25 cellular contexts compared by ENCODE assay signal in genomic region chr4:6748286-6748685, GRCh38. TPM values are rescaled to one million over a fixed set of nuclear protein-coding genes. Genes with fewer than 3 reads are reported as not detected.
DNase-seq lines count a peak whose midpoint lies in the region; ATAC-seq, FAIRE-seq and TF ChIP-seq lines count a peak whose summit lies in the region.
"Had no signal": no experiment of that assay in that cellular context is flagged by ENCODE, and none has a peak within 500 bp of the region (broad histone marks: within the 10 kb centered on the region; RNA-seq: fewer than 3 reads in every experiment).

No MANE protein-coding gene starts in this region.

- H4K20me1 ChIP-seq in K562 (replicated peaks; ENCODE audit: control insufficient read depth, insufficient read depth, low read length): no peaks in the 10 kb centered on the region

- no peaks in the 10 kb centered on the region for H3K79me2 ChIP-seq in K562 (ENCODE audit: control insufficient read depth, insufficient read depth, low read length)

- H3K4me2 ChIP-seq in K562 (ENCODE audit: insufficient read depth, low read length): no peak overlapping the region
- H3K4me2 ChIP-seq: SK-N-SH had no signal

- TF ChIP-seq RAD21 in K562 (CRISPR knock-in tag; conservative IDR thresholded peaks at IDR 0.05 in 1 of 2, IDR thresholded peaks at IDR 0.05 in 1 of 2): no peak

- intact Hi-C loops in K562 (cut with micrococcal nuclease) (no loop called here), lower lobe of right lung (cut with DNase I) (no loop called here), stomach (cut with DNase I; ENCODE audit: low total_unique reads) (no loop called here)

- H3K27ac ChIP-seq in C4-2B (peak overlapping the region; percentile 94), K562 (ENCODE audit: extremely low read depth, low read depth, low read length) (no peak overlapping the region), lower lobe of right lung (peak overlapping the region; percentile 61), stomach (peak overlapping the region; percentile 71 to 86 (median 79))
- H3K27ac ChIP-seq: GM23248 had no signal

- no TSS peak for BruUV-seq in K562 (replicated peaks; lab: Mats Ljungman, UMichigan)

- H3K36me3 ChIP-seq in K562 (ENCODE audit: control insufficient read depth, insufficient read depth, low read length) (no peaks in the 10 kb centered on the region), lower lobe of right lung (no peaks in the 10 kb centered on the region), stomach (no peaks in the 10 kb centered on the region)

- H3K27me3 ChIP-seq in K562 (ENCODE audit: control insufficient read depth in 2 of 2, insufficient read depth in 2 of 2, low read length in 2 of 2) (no peaks in the 10 kb centered on the region), lower lobe of right lung (ENCODE audit: low read depth) (no peaks in the 10 kb centered on the region), stomach (no peaks in the 10 kb centered on the region)

- TF ChIP-seq POLR2A in K562 (conservative IDR thresholded peaks at IDR 0.05) (no peak), stomach (IDR thresholded peaks at IDR 0.05) (no peak)

- no peaks in the 10 kb centered on the region for H3K9me3 ChIP-seq in K562 (replicated peaks; ENCODE audit: control insufficient read depth, insufficient read depth, low read depth, low read length)
- H3K9me3 ChIP-seq in lower lobe of right lung: no peaks in the 10 kb centered on the region
- no peaks in the 10 kb centered on the region for H3K9me3 ChIP-seq in stomach
- H3K9me3 ChIP-seq: SK-N-SH had no signal

- H3K4me1 ChIP-seq in K562 (replicated peaks in 1 of 2; ENCODE audit: control insufficient read depth in 2 of 2, insufficient read depth in 2 of 2, low read length in 2 of 2): peaks cover 37 to 56% of the 10 kb centered on the region in 2 experiments
- peaks cover 44% of the 10 kb centered on the region for H3K4me1 ChIP-seq in lower lobe of right lung
- H3K4me1 ChIP-seq in stomach: peaks cover 31 to 71% (median 59%) of the 10 kb centered on the region in 4 donors

- WGBS in K562 (ENCODE audit: insufficient coverage, low coverage, missing lambda C conversion rate): 72% methylated on average over 9 of the region's 9 CpGs
- WGBS in stomach, 5 donors: 83 to 86% (median 84%) methylated on average over 9 of the region's 9 CpGs

- peak overlapping the region; percentile 40; the same call in 1 of the 2 replicates for H2AFZ ChIP-seq in K562 (ENCODE audit: low read depth, low read length)

- no peak for TF ChIP-seq CTCF in C4-2B (conservative IDR thresholded peaks at IDR 0.05)
- no peak for TF ChIP-seq CTCF in K562 (IDR thresholded peaks at IDR 0.05 in 2 of 3, conservative IDR thresholded peaks at IDR 0.05 in 1 of 3; ENCODE audit: insufficient read depth in 2 of 3, low read depth in 1 of 3, low read length in 3 of 3)
- no peak for TF ChIP-seq CTCF in lower lobe of right lung (IDR thresholded peaks at IDR 0.05)
- TF ChIP-seq CTCF in stomach (IDR thresholded peaks at IDR 0.05): no peak

- H3K9me1 ChIP-seq in K562 (ENCODE audit: control insufficient read depth, insufficient read depth, low read length): no peaks in the 10 kb centered on the region

- TF ChIP-seq EP300 in K562 (IDR thresholded peaks at IDR 0.05; ENCODE audit: low read length) (no peak), stomach (IDR thresholded peaks at IDR 0.05) (no peak)

- H3K4me3 ChIP-seq in K562 (no peak overlapping the region), lower lobe of right lung (no peak overlapping the region), stomach (no peak overlapping the region)
- H3K4me3 ChIP-seq: GM23248 had no signal

- in situ Hi-C loops in K562 (cut with MboI): no loop called here

- POLR2A ChIA-PET in K562 (lab: Yijun Ruan, JAX): interaction anchor here (1.0 to 1.3 kb wide), 2 partner anchors 11 to 13 kb away, joined by 4 to 5 read pairs; no protein-coding TSS in a partner anchor

- H3K9ac ChIP-seq in K562 (ENCODE audit: insufficient read depth in 1 of 2, low read depth in 2 of 2, low read length in 2 of 2): no peak overlapping the region
- H3K9ac ChIP-seq: SK-N-SH had no signal

- DNase-seq in K562 (ENCODE audit: extremely low read depth in 1 of 4, low spot score in 3 of 4) (no peak), lower lobe of right lung (peak; percentile 40), stomach (no peak), RKO (ENCODE audit: low spot score) (no peak), amygdala (lab: John Stamatoyannopoulos, UW) (no peak), T1000 (lab: John Stamatoyannopoulos, UW) (no peak)
- DNase-seq: ACHN; activated CD4-positive, alpha-beta T cell treated with anti-CD3 and anti-CD28 coated beads for 1 hour; effector CD4-positive, alpha-beta T cell; MV-4-11; naive thymus-derived CD4-positive, alpha-beta T cell; NCI-H1436 treated with DMSO at 0.1 percent for 48 hours; NCI-H2081 treated with DMSO at 0.1 percent for 48 hours; NCI-H345; NCI-H82; occipital lobe; SK-N-SH; stimulated activated CD4-positive, alpha-beta T cell treated with anti-CD3 and anti-CD28 coated beads, Interleukin-4, amount 100 ng/mL, for 4 hours had no signal

- FAIRE-seq in K562 (lab: Jason Lieb, UNC): no peak
- FAIRE-seq: bronchial epithelial cell had no signal

- CTCF ChIA-PET in K562 (lab: Yijun Ruan, JAX; ENCODE audit: low intra/inter-chr PET ratio): no interaction called here

- ATAC-seq in K562 (no peak), lower lobe of right lung (no peak)
- ATAC-seq: activated naive CD4-positive, alpha-beta T cell treated with anti-CD3 and anti-CD28 coated beads, Interleukin-2, amount 50 U/mL, for 72 hours; naive thymus-derived CD4-positive, alpha-beta T cell had no signal

RNA-seq across cellular contexts. Expression of gene BLOC1S4, which starts 32.3 kb away (rescaled TPM):
- total RNA-seq in K562 (2011; cell fraction: chromatin; rRNA removed; ENCODE audit: low replicate concordance): 9.9 and 18.6 TPM in 2 replicates
- 25.1 and 30.5 TPM in 2 replicates for total RNA-seq in K562 (2011; cell fraction: nucleolus; rRNA removed)
- 18.3 and 23.1 TPM in 2 replicates for total RNA-seq in K562 (2011; cell fraction: nucleoplasm; rRNA removed)
- total RNA-seq in K562 (2014; rRNA removed) (31.6 and 38.3 TPM in 2 replicates), K562 (2014; rRNA removed; fragmentation: Illumina TruSeq; extraction: Trizol) (10.0 and 11.2 TPM in 2 replicates), K562 (2015; rRNA removed; fragmentation: Illumina TruSeq; extraction: Trizol) (10.5 and 10.8 TPM in 2 replicates), K562 (2021) (29.4 and 31.1 TPM in 2 replicates), lower lobe of right lung (9.0 TPM), stomach (10 to 100 TPM in 4 of 5 donors, 1 to 10 TPM in 1; 9.5 to 64.3 (median 31.5) TPM)
- polyA plus RNA-seq in K562 (2011; rRNA removed) (21.0 and 25.5 TPM in 2 replicates), K562 (2014; fragmentation: Illumina TruSeq; extraction: Trizol) (10.3 and 15.0 TPM in 2 replicates), K562 (2014; fragmentation: Nextera tagmentation; extraction: Ambion mirVana) (1 to 10 TPM; 3.1 to 3.9 TPM), K562 (2014; rRNA removed) (30.9 and 37.3 TPM in 2 replicates), stomach (10 to 100 TPM in 1 of 3 donors, 1 to 10 TPM in 2; 8.4 to 13.1 (median 8.9) TPM)
- polyA plus RNA-seq in K562 (2011; cell fraction: cytosol; rRNA removed): 27.6 and 61.0 TPM in 2 replicates
- 14.4 and 23.7 TPM in 2 replicates for polyA plus RNA-seq in K562 (2011; cell fraction: nucleus; rRNA removed)
- polyA plus RNA-seq in K562 (2012): 20.7 and 24.2 TPM in 2 replicates
- 5.4 and 8.9 TPM in 2 replicates for polyA minus RNA-seq in K562 (2011; rRNA and poly(A)+ RNA removed)
- 9.5 and 11.1 TPM in 2 replicates for polyA minus RNA-seq in K562 (2011; cell fraction: cytosol; rRNA and poly(A)+ RNA removed)
- 10.4 and 14.2 TPM in 2 replicates for polyA minus RNA-seq in K562 (2011; cell fraction: nucleus; rRNA and poly(A)+ RNA removed)

RNA-seq across cellular contexts. Expression of gene KIAA0232, which starts 34.2 kb away (rescaled TPM):
- total RNA-seq in K562 (2011; cell fraction: chromatin; rRNA removed; ENCODE audit: low replicate concordance): 83.2 and 85.7 TPM in 2 replicates
- 15.8 and 19.9 TPM in 2 replicates for total RNA-seq in K562 (2011; cell fraction: nucleolus; rRNA removed)
- total RNA-seq in K562 (2011; cell fraction: nucleoplasm; rRNA removed): 25.1 and 27.5 TPM in 2 replicates
- 9.0 and 9.5 TPM in 2 replicates for total RNA-seq in K562 (2014; rRNA removed)
- 16.0 and 18.7 TPM in 2 replicates for total RNA-seq in K562 (2014; rRNA removed; fragmentation: Illumina TruSeq; extraction: Trizol)
- total RNA-seq in K562 (2015; rRNA removed; fragmentation: Illumina TruSeq; extraction: Trizol): 13.0 and 13.6 TPM in 2 replicates
- 14.7 TPM in 2 replicates for total RNA-seq in K562 (2021)
- polyA plus RNA-seq in K562 (2011; rRNA removed): 17.4 and 17.9 TPM in 2 replicates
- 6.1 and 8.0 TPM in 2 replicates for polyA plus RNA-seq in K562 (2011; cell fraction: cytosol; rRNA removed)
- polyA plus RNA-seq in K562 (2011; cell fraction: nucleus; rRNA removed): 14.6 and 18.0 TPM in 2 replicates
- polyA plus RNA-seq in K562 (2012): 7.9 and 12.6 TPM in 2 replicates
- polyA plus RNA-seq in K562 (2014; fragmentation: Illumina TruSeq; extraction: Trizol): 11.8 and 13.0 TPM in 2 replicates
- polyA plus RNA-seq in K562 (2014; fragmentation: Nextera tagmentation; extraction: Ambion mirVana): 1 to 10 TPM; 3.5 to 4.2 TPM
- polyA plus RNA-seq in K562 (2014; rRNA removed): 10.1 and 11.9 TPM in 2 replicates
- polyA minus RNA-seq in K562 (2011; rRNA and poly(A)+ RNA removed): 26.5 and 30.1 TPM in 2 replicates
- polyA minus RNA-seq in K562 (2011; cell fraction: cytosol; rRNA and poly(A)+ RNA removed): 7.4 and 10.6 TPM in 2 replicates
- 15.9 and 24.1 TPM in 2 replicates for polyA minus RNA-seq in K562 (2011; cell fraction: nucleus; rRNA and poly(A)+ RNA removed)
- 28.1 TPM for total RNA-seq in lower lobe of right lung
- total RNA-seq in stomach: 10 to 100 TPM in 4 of 5 donors, 1 to 10 TPM in 1; 8.1 to 48.1 (median 23.2) TPM
- 1 to 10 TPM; 5.1 to 7.5 (median 5.4) TPM for polyA plus RNA-seq in stomach

RNA-seq across cellular contexts. Expression of gene MRFAP1L1, which starts 38.6 kb away (rescaled TPM):
- 23.4 and 45.9 TPM in 2 replicates for total RNA-seq in K562 (2011; cell fraction: chromatin; rRNA removed; ENCODE audit: low replicate concordance)
- total RNA-seq in K562 (2011; cell fraction: nucleolus; rRNA removed): 16.5 and 18.4 TPM in 2 replicates
- 26.7 and 33.1 TPM in 2 replicates for total RNA-seq in K562 (2011; cell fraction: nucleoplasm; rRNA removed)
- total RNA-seq in K562 (2014; rRNA removed): 74.2 and 78.8 TPM in 2 replicates
- 85.7 and 86.2 TPM in 2 replicates for total RNA-seq in K562 (2014; rRNA removed; fragmentation: Illumina TruSeq; extraction: Trizol)
- 83.3 and 90.6 TPM in 2 replicates for total RNA-seq in K562 (2015; rRNA removed; fragmentation: Illumina TruSeq; extraction: Trizol)
- 51.3 and 53.6 TPM in 2 replicates for total RNA-seq in K562 (2021)
- polyA plus RNA-seq in K562 (2011; rRNA removed): 59.5 and 83.8 TPM in 2 replicates
- 19.4 and 37.0 TPM in 2 replicates for polyA plus RNA-seq in K562 (2011; cell fraction: cytosol; rRNA removed)
- polyA plus RNA-seq in K562 (2011; cell fraction: nucleus; rRNA removed): 37.8 and 48.5 TPM in 2 replicates
- 49.1 and 74.0 TPM in 2 replicates for polyA plus RNA-seq in K562 (2012)
- polyA plus RNA-seq in K562 (2014; fragmentation: Illumina TruSeq; extraction: Trizol): 74.8 and 87.6 TPM in 2 replicates
- polyA plus RNA-seq in K562 (2014; fragmentation: Nextera tagmentation; extraction: Ambion mirVana): 10 to 100 TPM; 37.6 to 48.1 TPM
- polyA plus RNA-seq in K562 (2014; rRNA removed): 104 and 111 TPM in 2 replicates
- polyA minus RNA-seq in K562 (2011; rRNA and poly(A)+ RNA removed): 46.9 and 49.6 TPM in 2 replicates
- 10.4 and 17.8 TPM in 2 replicates for polyA minus RNA-seq in K562 (2011; cell fraction: cytosol; rRNA and poly(A)+ RNA removed)
- 13.7 and 31.7 TPM in 2 replicates for polyA minus RNA-seq in K562 (2011; cell fraction: nucleus; rRNA and poly(A)+ RNA removed)
- total RNA-seq in lower lobe of right lung: 48.8 TPM
- total RNA-seq in stomach: 10 to 100 TPM in 4 of 5 donors, 1 to 10 TPM in 1; 2.3 to 60.7 (median 51.7) TPM
- 10 to 100 TPM; 54.6 to 61.9 (median 57.3) TPM for polyA plus RNA-seq in stomach

RNA-seq across cellular contexts. Expression of gene S100P, which starts 54.6 kb away (rescaled TPM):
- total RNA-seq in K562 (2011; cell fraction: chromatin; rRNA removed; ENCODE audit: low replicate concordance): 1.7 TPM in 1 of 2 replicates, not detected in the other
- 0.33 and 0.53 TPM in 2 replicates for total RNA-seq in K562 (2011; cell fraction: nucleolus; rRNA removed)
- total RNA-seq in K562 (2011; cell fraction: nucleoplasm; rRNA removed): 0.81 TPM in 1 of 2 replicates, not detected in the other
- total RNA-seq in K562 (2014; rRNA removed) (5.8 and 7.5 TPM in 2 replicates), K562 (2014; rRNA removed; fragmentation: Illumina TruSeq; extraction: Trizol) (7.4 and 13.7 TPM in 2 replicates), K562 (2015; rRNA removed; fragmentation: Illumina TruSeq; extraction: Trizol) (7.2 and 7.5 TPM in 2 replicates), K562 (2021) (13.2 and 16.8 TPM in 2 replicates), lower lobe of right lung (16.1 TPM), stomach (100 to 1,000 TPM in 2 of 5 donors, 10 to 100 TPM in 1, 1 to 10 TPM in 1, not detected in 1; 3.1 to 237 (median 93.3) TPM)
- polyA plus RNA-seq in K562 (2011; rRNA removed) (2.7 and 4.1 TPM in 2 replicates), K562 (2014; fragmentation: Illumina TruSeq; extraction: Trizol) (6.9 and 7.4 TPM in 2 replicates), K562 (2014; fragmentation: Nextera tagmentation; extraction: Ambion mirVana) (10 to 100 TPM; 21.0 to 23.8 TPM), K562 (2014; rRNA removed) (5.5 and 5.7 TPM in 2 replicates), stomach (1,000 to 10,000 TPM in 1 of 3 donors, 100 to 1,000 TPM in 2; 142 to 2,173 (median 337) TPM)
- polyA plus RNA-seq in K562 (2011; cell fraction: cytosol; rRNA removed): 0.55 and 3.2 TPM in 2 replicates
- polyA plus RNA-seq in K562 (2011; cell fraction: nucleus; rRNA removed): 0.30 and 1.6 TPM in 2 replicates
- polyA plus RNA-seq in K562 (2012): 11.5 and 304 TPM in 2 replicates
- 0.15 and 0.25 TPM in 2 replicates for polyA minus RNA-seq in K562 (2011; rRNA and poly(A)+ RNA removed)
- 4.8 and 23.3 TPM in 2 replicates for polyA minus RNA-seq in K562 (2011; cell fraction: cytosol; rRNA and poly(A)+ RNA removed)
- polyA minus RNA-seq in K562 (2011; cell fraction: nucleus; rRNA and poly(A)+ RNA removed): 4.7 and 6.1 TPM in 2 replicates
- total RNA-seq: B cell, Daoy, GM23248, LHCN-M2 had no signal
- polyA plus RNA-seq: naive thymus-derived CD4-positive, alpha-beta T cell; SK-N-SH had no signal
